ENCODE assay signal across 29 cellular contexts in genomic region chr20:46660487-46660886, GRCh38. TPM values are rescaled to one million over a fixed set of nuclear protein-coding genes. Genes with fewer than 3 reads are reported as not detected.
"Had no signal": no experiment of that assay in that cellular context is flagged by ENCODE, and none has a peak within 500 bp of the region (broad histone marks: within the 10 kb centered on the region; RNA-seq: fewer than 3 reads in every experiment).

No MANE protein-coding gene starts in this region.

- H3K4me2 ChIP-seq: smooth muscle cell had no signal

- H3K36me3 ChIP-seq: neutrophil, spleen, suprapubic skin, tibial artery, transverse colon, upper lobe of right lung, uterus had no signal

- H3K4me3 ChIP-seq: psoas muscle, skin epidermis, smooth muscle cell, spleen, suprapubic skin, testis, tibial artery, transverse colon, upper lobe of right lung, uterus had no signal

- H2AFZ ChIP-seq: parathyroid adenoma had no signal

- H3K4me1 ChIP-seq: parathyroid adenoma, psoas muscle, spleen, suprapubic skin, testis, tibial artery, transverse colon, upper lobe of right lung, uterus had no signal

- H3K79me2 ChIP-seq: parathyroid adenoma had no signal

- H3K27ac ChIP-seq: neutrophil, parathyroid adenoma, psoas muscle, skin epidermis, spleen, suprapubic skin, testis, tibial artery, transverse colon, upper lobe of right lung, uterus had no signal

- DNase-seq: naive thymus-derived CD8-positive, alpha-beta T cell; nephron progenitor cell; nucleus accumbens; posterior cingulate gyrus; psoas muscle; right cardiac atrium; spleen; stimulated activated CD4-positive, alpha-beta T cell treated with anti-CD3 and anti-CD28 coated beads, Interleukin-12 subunit alpha, Interleukin-12 subunit beta, amount 100 ng/mL, for 4 hours; stimulated activated CD4-positive, alpha-beta T cell treated with anti-CD3 and anti-CD28 coated beads, Interleukin-1b, Interleukin-23, amount 100 ng/mL, for 48 hours; stimulated activated CD4-positive, alpha-beta T cell treated with anti-CD3 and anti-CD28 coated beads, Interleukin-4, amount 100 ng/mL, for 1 hour; stimulated activated CD4-positive, alpha-beta T cell treated with anti-CD3 and anti-CD28 coated beads, Interleukin-4, amount 100 ng/mL, for 4 hours; stimulated activated CD8-positive, alpha-beta memory T cell treated with anti-CD3 and anti-CD28 coated beads, Interleukin-4, amount 100 ng/mL, for 48 hours; stimulated activated naive CD4-positive, alpha-beta T cell; stimulated activated naive CD8-positive, alpha-beta T cell treated with anti-CD3 and anti-CD28 coated beads, Interleukin-15, amount 100 ng/mL, for 72 hours; stimulated activated naive CD8-positive, alpha-beta T cell treated with anti-CD3 and anti-CD28 coated beads, Interleukin-15, Interleukin-2, amounts not matched to agents 100 U/mL and 50 U/mL, for 24 hours; substantia nigra; testis; tibial artery; transverse colon; upper lobe of right lung; uterus had no signal

- ATAC-seq: naive thymus-derived CD8-positive, alpha-beta T cell; natural killer cell treated with Interleukin-12 subunit alpha and Interleukin-12 subunit beta and Interleukin-15 and Interleukin-18, amount 100 ng/mL, for 72 hours; psoas muscle; right cardiac atrium; sciatic nerve; stimulated activated memory B cell treated with anti-CD40 and anti-IgM and Interleukin-4, amounts not matched to agents 10 μg/mL and 1 μg/mL and 100 μg/mL, for 72 hours; stimulated activated naive CD8-positive, alpha-beta T cell treated with anti-CD3 and anti-CD28 coated beads, Interleukin-15, amount 100 ng/mL, for 72 hours; stimulated activated naive CD8-positive, alpha-beta T cell treated with anti-CD3 and anti-CD28 coated beads, Interleukin-15, Interleukin-2, amounts not matched to agents 100 U/mL and 50 U/mL, for 24 hours; upper lobe of right lung had no signal

- H3K9me3 ChIP-seq: neutrophil, psoas muscle, spleen, suprapubic skin, testis, transverse colon, upper lobe of right lung, uterus had no signal

- H3K27me3 ChIP-seq: spleen, suprapubic skin, testis, tibial artery, transverse colon, upper lobe of right lung had no signal

- H3K9ac ChIP-seq: parathyroid adenoma had no signal

RNA-seq across cellular contexts. Expression of gene SLC13A3, which starts 9.2 kb away (rescaled TPM):
- polyA plus RNA-seq: naive thymus-derived CD8-positive, alpha-beta T cell had no signal

RNA-seq across cellular contexts. Expression of gene SLC2A10, which starts 49.0 kb away (rescaled TPM):
- polyA plus RNA-seq: naive thymus-derived CD8-positive, alpha-beta T cell had no signal
